Comparison of ENCODE assay signal across 1 cellular context in genomic region chr5:37197340-37198050, GRCh38.
A peak's percentile ranks its signal among the peaks of the same experiment; 100 is the strongest.
TF ChIP-seq lines count a peak whose summit lies in the region.

No MANE protein-coding gene starts in this region.

TF ChIP-seq in GM12878, 131 proteins besides CTCF, POLR2A, EP300 and RAD21 (continued from another document and continues in another):
- TF ChIP-seq E4F1 (IDR thresholded peaks at IDR 0.05; ENCODE audit: borderline replicate concordance, partially characterized antibody) (no peak), IRF5 (IDR thresholded peaks at IDR 0.05; ENCODE audit: borderline replicate concordance) (no peak), SPI1 (IDR thresholded peaks at IDR 0.05; ENCODE audit: borderline replicate concordance, insufficient read depth, low read depth, low read length) (peak; percentile 84), KDM1A (IDR thresholded peaks at IDR 0.05; ENCODE audit: borderline replicate concordance) (no peak), SKIL (IDR thresholded peaks at IDR 0.05; ENCODE audit: low read depth, poor library complexity, severe bottlenecking) (no peak), SMAD1 (IDR thresholded peaks at IDR 0.05; ENCODE audit: low read depth, partially characterized antibody) (no peak), ETV6 (conservative IDR thresholded peaks at IDR 0.05 in 1 of 2, IDR thresholded peaks at IDR 0.05 in 1 of 2; ENCODE audit: borderline replicate concordance in 1 of 2, low read depth in 1 of 2) (no peak), RUNX3 (IDR thresholded peaks at IDR 0.05; ENCODE audit: low read length) (peak; percentile 78), ZNF622 (IDR thresholded peaks at IDR 0.05) (no peak), SREBF2 (IDR thresholded peaks at IDR 0.05; ENCODE audit: low read length) (no peak), BCLAF1 (IDR thresholded peaks at IDR 0.05) (no peak), YBX1 (IDR thresholded peaks at IDR 0.05) (no peak), ZZZ3 (IDR thresholded peaks at IDR 0.05; ENCODE audit: control insufficient read depth, insufficient read length, low read depth) (no peak), JUND (IDR thresholded peaks at IDR 0.05; ENCODE audit: low read depth, low read length) (no peak), MTA2 (IDR thresholded peaks at IDR 0.05; ENCODE audit: low read depth) (peak; percentile 70), ZBTB4 (CRISPR knock-in tag; IDR thresholded peaks at IDR 0.05) (no peak), MXI1 (IDR thresholded peaks at IDR 0.05; ENCODE audit: low read depth, low read length) (no peak), BCL11A (IDR thresholded peaks at IDR 0.05; ENCODE audit: low read depth, low read length) (0 out of 2 replicates have a peak, but pooled peaks have one; percentile 19), CEBPB (IDR thresholded peaks at IDR 0.05; ENCODE audit: borderline replicate concordance in 1 of 2, low read depth in 2 of 2, low read length in 2 of 2) (no peak), MEF2B (IDR thresholded peaks at IDR 0.05; ENCODE audit: partially characterized antibody, poor library complexity, severe bottlenecking) (peak; percentile 18), ZNF24 (IDR thresholded peaks at IDR 0.05) (no peak), CHD4 (IDR thresholded peaks at IDR 0.05) (no peak), E2F8 (IDR thresholded peaks at IDR 0.05; ENCODE audit: low read depth, partially characterized antibody) (no peak), BACH1 (IDR thresholded peaks at IDR 0.05; ENCODE audit: borderline replicate concordance) (no peak), NR2F1 (conservative IDR thresholded peaks at IDR 0.05) (peak; percentile 26; the same call in 1 of the 2 replicates), ATF7 (IDR thresholded peaks at IDR 0.05; ENCODE audit: low read depth) (peak; percentile 44; the same call in 1 of the 2 replicates), HDAC2 (IDR thresholded peaks at IDR 0.05) (no peak), NRF1 (conservative IDR thresholded peaks at IDR 0.05; ENCODE audit: low read depth, low read length) (no peak), SREBF1 (IDR thresholded peaks at IDR 0.05; ENCODE audit: low read length) (no peak; the same call in 1 of the 2 replicates), PKNOX1 (IDR thresholded peaks at IDR 0.05) (no peak), MYC (IDR thresholded peaks at IDR 0.05; ENCODE audit: insufficient read depth, insufficient read length, insufficient replicate concordance, low read length, severe bottlenecking) (no peak), BCL3 (IDR thresholded peaks at IDR 0.05; ENCODE audit: borderline replicate concordance, insufficient read depth, low read depth, low read length, poor library complexity, severe bottlenecking) (no peak), STAT1 (conservative IDR thresholded peaks at IDR 0.05) (no peak), IKZF1 (conservative IDR thresholded peaks at IDR 0.05) (peak; percentile 32; the same call in 1 of the 2 replicates), NR2C2 (IDR thresholded peaks at IDR 0.05; ENCODE audit: borderline replicate concordance, control insufficient read depth, insufficient read length, low read depth) (no peak), POU2F2 (IDR thresholded peaks at IDR 0.05; ENCODE audit: borderline replicate concordance, low read depth, low read length) (no peak), ZNF592 (IDR thresholded peaks at IDR 0.05) (no peak), ASH2L (IDR thresholded peaks at IDR 0.05; ENCODE audit: borderline replicate concordance, low read depth) (no peak)
